Comparison of ENCODE assay signal across 19 cellular contexts in genomic region chr10:18647945-18648344, GRCh38.
"Had no signal": no experiment of that assay in that cellular context is flagged by ENCODE, and none has a peak within 500 bp of the region (broad histone marks: within the 10 kb centered on the region; RNA-seq: fewer than 3 reads in every experiment).

No MANE protein-coding gene starts in this region.

- H2AFZ ChIP-seq: neural progenitor cell had no signal

- H3K9me3 ChIP-seq: body of pancreas, gastroesophageal sphincter, left ventricle myocardium inferior, pancreas, SK-N-SH, stomach, thoracic aorta had no signal

- H3K36me3 ChIP-seq: neural progenitor cell had no signal

- H3K9me3 Mint-ChIP-seq: activated naive CD4-positive, alpha-beta T cell treated with anti-CD3 and anti-CD28 coated beads for 36 hours; activated T-cell treated with anti-CD3 and anti-CD28 coated beads, Interleukin-2, amount 50 U/mL, for 4 hours; central memory CD8-positive, alpha-beta T cell; effector memory CD8-positive, alpha-beta T cell; neural progenitor cell had no signal

- H3K9ac ChIP-seq: neural progenitor cell, SK-N-SH had no signal

- H3K27ac Mint-ChIP-seq: activated naive CD4-positive, alpha-beta T cell treated with anti-CD3 and anti-CD28 coated beads for 36 hours; neural progenitor cell had no signal

- DNase-seq: activated CD4-positive, alpha-beta T cell treated with anti-CD3 and anti-CD28 coated beads for 1 hour; activated naive CD4-positive, alpha-beta T cell treated with anti-CD3 and anti-CD28 coated beads for 36 hours; activated T-cell treated with anti-CD3 and anti-CD28 coated beads, Interleukin-2, amount 50 U/mL, for 4 hours; amniotic stem cell; body of pancreas; cortex of kidney; effector memory CD8-positive, alpha-beta T cell; left ventricle myocardium inferior; mesendoderm; pancreas; SK-N-SH; stimulated activated CD4-positive, alpha-beta T cell treated with anti-CD3 and anti-CD28 coated beads, Interleukin-4, amount 100 ng/mL, for 4 hours; stomach; T1000 had no signal

- H3K9me2 ChIP-seq: SK-N-SH had no signal

- H3K27me3 Mint-ChIP-seq: central memory CD8-positive, alpha-beta T cell; effector memory CD8-positive, alpha-beta T cell had no signal

- H3K27me3 ChIP-seq: body of pancreas, gastroesophageal sphincter, neural progenitor cell, pancreas, stomach had no signal

- ATAC-seq: activated T-cell treated with anti-CD3 and anti-CD28 coated beads, Interleukin-2, amount 50 U/mL, for 4 hours; body of pancreas; effector memory CD8-positive, alpha-beta T cell; gastroesophageal sphincter; pancreas had no signal

- H3K27ac ChIP-seq: body of pancreas, epithelial cell of prostate, gastroesophageal sphincter, left ventricle myocardium inferior, neural progenitor cell, pancreas, stomach, thoracic aorta had no signal

- H3K4me3 ChIP-seq: body of pancreas, gastroesophageal sphincter, left ventricle myocardium inferior, neural progenitor cell, pancreas, stomach, thoracic aorta had no signal

- H3K4me3 Mint-ChIP-seq: activated naive CD4-positive, alpha-beta T cell treated with anti-CD3 and anti-CD28 coated beads for 36 hours; central memory CD8-positive, alpha-beta T cell; effector memory CD8-positive, alpha-beta T cell; neural progenitor cell had no signal
